19 cellular contexts compared by ENCODE assay signal in the genomic region with DNA sequence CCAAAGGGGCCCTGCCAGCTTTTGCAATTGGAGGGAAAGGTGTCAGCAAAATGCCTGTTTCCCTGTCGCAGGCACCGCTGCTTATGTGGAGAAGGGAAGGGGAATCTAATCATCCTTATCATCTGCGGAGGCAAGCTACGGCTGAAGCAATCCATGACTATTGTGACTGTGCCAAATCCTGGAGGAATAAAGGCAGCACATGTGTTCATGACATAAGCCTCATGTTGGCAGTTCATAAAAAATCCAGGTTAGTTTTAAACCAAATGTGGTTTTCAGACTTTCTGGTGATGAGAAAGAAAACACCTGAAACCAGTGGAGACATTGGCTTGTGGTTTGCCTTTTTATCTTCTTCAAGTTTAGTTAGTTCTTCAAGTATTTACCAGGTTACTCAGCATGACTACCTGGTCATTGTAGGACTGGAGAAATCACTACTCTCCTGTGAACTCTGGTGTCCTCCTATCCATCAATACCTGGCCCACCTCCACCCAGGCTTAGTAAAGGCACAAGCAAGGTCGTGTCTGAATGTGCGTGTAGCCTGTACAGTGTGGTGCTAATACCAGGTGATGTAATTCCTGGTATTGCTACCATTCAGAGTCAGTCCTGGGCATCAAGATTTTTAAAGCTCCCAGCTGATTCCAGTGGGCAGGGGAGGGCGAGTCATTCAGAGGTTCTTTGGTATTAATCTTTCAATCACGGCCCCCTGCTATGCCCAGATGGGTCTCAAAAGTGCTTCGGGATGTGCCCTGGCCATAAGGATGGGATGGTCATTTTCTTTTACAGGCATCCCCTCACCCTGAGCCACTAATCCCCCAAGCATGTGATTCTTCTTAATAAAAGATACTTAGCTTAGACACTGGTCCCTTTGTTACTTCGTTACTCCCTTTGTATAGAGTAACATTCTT.
DNase-seq lines count a peak whose midpoint lies in the region; ATAC-seq and TF ChIP-seq lines count a peak whose summit lies in the region.
"Had no signal": no experiment of that assay in that cellular context is flagged by ENCODE, and none has a peak within 500 bp of the region (broad histone marks: within the 10 kb centered on the region; RNA-seq: fewer than 3 reads in every experiment).

No MANE protein-coding gene starts in this region.

- H3K27ac Mint-ChIP-seq in activated naive CD4-positive, alpha-beta T cell treated with anti-CD3 and anti-CD28 coated beads for 36 hours: no peak overlapping the region
- H3K27ac Mint-ChIP-seq: B cell, GM23338 had no signal

- peak; percentile 24 for DNase-seq in Ammon's horn (ENCODE audit: low spot score)
- peak; percentile 66 for DNase-seq in COLO829 (ENCODE audit: low spot score)
- no peak for DNase-seq in epithelial cell of prostate (ENCODE audit: low read depth, low spot score)
- DNase-seq in retinal pigment epithelial cell (ENCODE audit: low read depth): peak; percentile 13
- no peak for DNase-seq in activated naive CD4-positive, alpha-beta T cell treated with anti-CD3 and anti-CD28 coated beads for 36 hours
- no peak for DNase-seq in RPMI8226
- DNase-seq: COR-L47, DMS 273 treated with DMSO at 0.1 percent for 48 hours, GDM1, NCI-H1092 treated with DMSO at 0.1 percent for 48 hours, NCI-H146, NCI-H2029 treated with DMSO at 0.1 percent for 48 hours, NCI-H2171, NCI-H526, SJCRH30 had no signal

- H3K27me3 Mint-ChIP-seq in activated naive CD4-positive, alpha-beta T cell treated with anti-CD3 and anti-CD28 coated beads for 36 hours (ENCODE audit: low read depth): no peaks in the 10 kb centered on the region

- peak overlapping the region; percentile 61 for H3K27ac ChIP-seq in epithelial cell of prostate
- H3K27ac ChIP-seq: SJCRH30 had no signal

- intact Hi-C loops in activated naive CD4-positive, alpha-beta T cell treated with anti-CD3 and anti-CD28 coated beads for 36 hours (cut with micrococcal nuclease): no loop called here

- TF ChIP-seq CTCF in retinal pigment epithelial cell (conservative IDR thresholded peaks at IDR 0.05; ENCODE audit: low read depth, low read length): no peak

- H3K36me3 Mint-ChIP-seq in activated naive CD4-positive, alpha-beta T cell treated with anti-CD3 and anti-CD28 coated beads for 36 hours (ENCODE audit: low read depth): no peaks in the 10 kb centered on the region

- H3K4me3 ChIP-seq in retinal pigment epithelial cell (ENCODE audit: low read length): no peak overlapping the region
- H3K4me3 ChIP-seq: GM23338, SJCRH30 had no signal

- CTCF ChIA-PET in activated naive CD4-positive, alpha-beta T cell treated with anti-CD3 and anti-CD28 coated beads for 36 hours (lab: Charles Lee): interaction anchor here (0.8 to 1.8 kb wide), 3 partner anchors 116 to 153 kb away, joined by 3 to 8 read pairs (median 3); no protein-coding TSS in a partner anchor

- ATAC-seq in HG03342 (IDR thresholded peaks at IDR 0.05; ENCODE audit: unreplicated experiment): no peak
- ATAC-seq: GM23338, HCT116 had no signal

- H3K9me3 Mint-ChIP-seq in activated naive CD4-positive, alpha-beta T cell treated with anti-CD3 and anti-CD28 coated beads for 36 hours: no peaks in the 10 kb centered on the region
- H3K9me3 Mint-ChIP-seq: GM23338 had no signal

- no peak overlapping the region for H3K4me3 Mint-ChIP-seq in activated naive CD4-positive, alpha-beta T cell treated with anti-CD3 and anti-CD28 coated beads for 36 hours
- H3K4me3 Mint-ChIP-seq: B cell, GM23338 had no signal

- peaks cover 19% of the 10 kb centered on the region for H3K4me1 Mint-ChIP-seq in activated naive CD4-positive, alpha-beta T cell treated with anti-CD3 and anti-CD28 coated beads for 36 hours (ENCODE audit: low read depth)
- H3K4me1 Mint-ChIP-seq: B cell had no signal

Comparison
In these comparisons a context has a peak if more than half of its experiments do, and no peak if none do; other contexts are left out.
1. DNase-seq: peak in Ammon's horn (single experiment), COLO829 (single experiment) and retinal pigment epithelial cell (single experiment); none in epithelial cell of prostate (single experiment), activated naive CD4-positive, alpha-beta T cell treated with anti-CD3 and anti-CD28 coated beads for 36 hours (single experiment) and RPMI8226 (single experiment).